In genomic region chr16:1109648-1110047, GRCh38 we compare ENCODE assay signal across 10 cellular contexts.
DNase-seq lines count a peak whose midpoint lies in the region; ATAC-seq and TF ChIP-seq lines count a peak whose summit lies in the region.
"Had no signal": no experiment of that assay in that cellular context is flagged by ENCODE, and none has a peak within 500 bp of the region (broad histone marks: within the 10 kb centered on the region; RNA-seq: fewer than 3 reads in every experiment).

No MANE protein-coding gene starts in this region.

- no peak for ATAC-seq in HG02970 (IDR thresholded peaks at IDR 0.05; ENCODE audit: low FRiP score, unreplicated experiment)
- ATAC-seq: HCT116 had no signal

- no peak overlapping the region for H3K4me3 Mint-ChIP-seq in T-helper 1 cell treated with Interleukin-12 subunit alpha and Interleukin-12 subunit beta and Interleukin-4 antibody, amounts not matched to agents 30 μg/mL and 1 μg/mL, for 36 hours
- no peak overlapping the region for H3K4me3 Mint-ChIP-seq in nephron
- H3K4me3 Mint-ChIP-seq: CD4-positive, CD25-positive, alpha-beta regulatory T cell; IgD-negative memory B cell had no signal

- no peaks in the 10 kb centered on the region for H3K9me3 Mint-ChIP-seq in T-helper 1 cell treated with Interleukin-12 subunit alpha and Interleukin-12 subunit beta and Interleukin-4 antibody, amounts not matched to agents 30 μg/mL and 1 μg/mL, for 36 hours
- H3K9me3 Mint-ChIP-seq in nephron: no peaks in the 10 kb centered on the region
- H3K9me3 Mint-ChIP-seq: CD4-positive, CD25-positive, alpha-beta regulatory T cell had no signal

- H3K27me3 Mint-ChIP-seq in T-helper 1 cell treated with Interleukin-12 subunit alpha and Interleukin-12 subunit beta and Interleukin-4 antibody, amounts not matched to agents 30 μg/mL and 1 μg/mL, for 36 hours (ENCODE audit: low read depth): no peaks in the 10 kb centered on the region
- peaks cover 29% of the 10 kb centered on the region for H3K27me3 Mint-ChIP-seq in nephron (ENCODE audit: low read depth)
- H3K27me3 Mint-ChIP-seq: CD4-positive, CD25-positive, alpha-beta regulatory T cell had no signal

- no peak for TF ChIP-seq CTCF in nephron (IDR thresholded peaks at IDR 0.05; ENCODE audit: unreplicated experiment in 3 of 3)

- H3K4me1 Mint-ChIP-seq in T-helper 1 cell treated with Interleukin-12 subunit alpha and Interleukin-12 subunit beta and Interleukin-4 antibody, amounts not matched to agents 30 μg/mL and 1 μg/mL, for 36 hours (ENCODE audit: low read depth): no peaks in the 10 kb centered on the region
- no peaks in the 10 kb centered on the region for H3K4me1 Mint-ChIP-seq in nephron
- H3K4me1 Mint-ChIP-seq: CD4-positive, CD25-positive, alpha-beta regulatory T cell; IgD-negative memory B cell had no signal

- H3K36me3 Mint-ChIP-seq in T-helper 1 cell treated with Interleukin-12 subunit alpha and Interleukin-12 subunit beta and Interleukin-4 antibody, amounts not matched to agents 30 μg/mL and 1 μg/mL, for 36 hours (ENCODE audit: low read depth): no peaks in the 10 kb centered on the region
- no peaks in the 10 kb centered on the region for H3K36me3 Mint-ChIP-seq in nephron (ENCODE audit: low read depth)
- H3K36me3 Mint-ChIP-seq: CD4-positive, CD25-positive, alpha-beta regulatory T cell; IgD-negative memory B cell had no signal

- no peak for DNase-seq in T-helper 1 cell
- DNase-seq in kidney glomerular epithelial cell (lab: John Stamatoyannopoulos, UW): peak; percentile 2
- DNase-seq in EL: no peak
- DNase-seq in NCI-H526 (lab: John Stamatoyannopoulos, UW): no peak
- DNase-seq: CD4-positive, CD25-positive, alpha-beta regulatory T cell had no signal

- H3K27ac Mint-ChIP-seq in T-helper 1 cell treated with Interleukin-12 subunit alpha and Interleukin-12 subunit beta and Interleukin-4 antibody, amounts not matched to agents 30 μg/mL and 1 μg/mL, for 36 hours: peak overlapping the region; percentile 74
- peak overlapping the region in 2 of 3 experiments; percentile 2 to 11 for H3K27ac Mint-ChIP-seq in nephron
- H3K27ac Mint-ChIP-seq: CD4-positive, CD25-positive, alpha-beta regulatory T cell; IgD-negative memory B cell had no signal
